ENCODE assay signal across 1 cellular context in genomic region chrX:41332988-41333743, GRCh38.
TF ChIP-seq lines count a peak whose summit lies in the region.

No MANE protein-coding gene starts in this region.

TF ChIP-seq in HepG2, 621 proteins besides CTCF, POLR2A, EP300 and RAD21 (continued from another document and continues in another):
- TF ChIP-seq TEF (CRISPR knock-in tag; IDR thresholded peaks at IDR 0.05) (no peak), MAFF (IDR thresholded peaks at IDR 0.05; ENCODE audit: low read depth, low read length) (no peak), RELA (CRISPR knock-in tag; IDR thresholded peaks at IDR 0.05) (no peak), USF2 (IDR thresholded peaks at IDR 0.05; ENCODE audit: low read depth, low read length) (peak; percentile 70), USF2 (CRISPR knock-in tag; IDR thresholded peaks at IDR 0.05; ENCODE audit: borderline replicate concordance) (peak; percentile 88; the same call in 1 of the 2 replicates), PHF8 (CRISPR knock-in tag; IDR thresholded peaks at IDR 0.05) (peak; percentile 83), LCORL (IDR thresholded peaks at IDR 0.05) (peak; percentile 61; the same call in 1 of the 2 replicates), LCORL (CRISPR knock-in tag; IDR thresholded peaks at IDR 0.05) (no peak), ZNF253 (CRISPR knock-in tag; IDR thresholded peaks at IDR 0.05; ENCODE audit: borderline replicate concordance) (no peak), ZBTB8A (CRISPR knock-in tag; IDR thresholded peaks at IDR 0.05; ENCODE audit: borderline replicate concordance, low read depth) (no peak), CENPT (CRISPR knock-in tag; IDR thresholded peaks at IDR 0.05; ENCODE audit: low read depth) (no peak), ZFP41 (CRISPR knock-in tag; IDR thresholded peaks at IDR 0.05; ENCODE audit: borderline replicate concordance) (no peak), HNRNPH1 (optimal IDR thresholded peaks at IDR 0.05; ENCODE audit: low read depth, low read length) (no peak), U2AF2 (IDR thresholded peaks at IDR 0.05; ENCODE audit: low read depth, low read length) (no peak), PAX8 (CRISPR knock-in tag; IDR thresholded peaks at IDR 0.05; ENCODE audit: borderline replicate concordance) (no peak), RFX5 (IDR thresholded peaks at IDR 0.05; ENCODE audit: low read depth, low read length) (peak; percentile 88), DR1 (CRISPR knock-in tag; IDR thresholded peaks at IDR 0.05) (no peak), NR2F6 (IDR thresholded peaks at IDR 0.05) (no peak), NR2F6 (CRISPR knock-in tag; IDR thresholded peaks at IDR 0.05) (no peak), ZNF138 (CRISPR knock-in tag; IDR thresholded peaks at IDR 0.05; ENCODE audit: low read depth) (no peak), ZNF407 (CRISPR knock-in tag; IDR thresholded peaks at IDR 0.05; ENCODE audit: not compliant biosample characterization) (no peak), ZNF234 (CRISPR knock-in tag; conservative IDR thresholded peaks at IDR 0.05) (no peak), SMARCE1 (IDR thresholded peaks at IDR 0.05; ENCODE audit: borderline replicate concordance) (no peak), MYC (CRISPR knock-in tag; IDR thresholded peaks at IDR 0.05; ENCODE audit: borderline replicate concordance) (peak; percentile 79), TEAD2 (CRISPR knock-in tag; IDR thresholded peaks at IDR 0.05) (no peak), ZFY (CRISPR knock-in tag; IDR thresholded peaks at IDR 0.05) (peak; percentile 26), TEAD3 (CRISPR knock-in tag; optimal IDR thresholded peaks at IDR 0.05; ENCODE audit: borderline replicate concordance) (no peak), MTF1 (CRISPR knock-in tag; IDR thresholded peaks at IDR 0.05) (no peak), ATF2 (CRISPR knock-in tag; IDR thresholded peaks at IDR 0.05) (no peak; the same call in 1 of the 2 replicates), ZZZ3 (CRISPR knock-in tag; IDR thresholded peaks at IDR 0.05; ENCODE audit: borderline replicate concordance) (no peak), DMAP1 (CRISPR knock-in tag; IDR thresholded peaks at IDR 0.05) (no peak; the same call in 1 of the 2 replicates), KLF11 (CRISPR knock-in tag; IDR thresholded peaks at IDR 0.05) (no peak), RAD51 (IDR thresholded peaks at IDR 0.05; ENCODE audit: borderline replicate concordance) (peak; percentile 91), DNMT1 (CRISPR knock-in tag; IDR thresholded peaks at IDR 0.05) (no peak), IKZF4 (CRISPR knock-in tag; IDR thresholded peaks at IDR 0.05; ENCODE audit: borderline replicate concordance, low read depth, not compliant biosample characterization) (peak; percentile 4), HNRNPK (IDR thresholded peaks at IDR 0.05; ENCODE audit: low read depth, low read length, poor library complexity, severe bottlenecking) (peak; percentile 95), ETV5 (CRISPR knock-in tag; IDR thresholded peaks at IDR 0.05; ENCODE audit: borderline replicate concordance) (no peak; the same call in 1 of the 2 replicates)
- TF ChIP-seq, protein P1, sequence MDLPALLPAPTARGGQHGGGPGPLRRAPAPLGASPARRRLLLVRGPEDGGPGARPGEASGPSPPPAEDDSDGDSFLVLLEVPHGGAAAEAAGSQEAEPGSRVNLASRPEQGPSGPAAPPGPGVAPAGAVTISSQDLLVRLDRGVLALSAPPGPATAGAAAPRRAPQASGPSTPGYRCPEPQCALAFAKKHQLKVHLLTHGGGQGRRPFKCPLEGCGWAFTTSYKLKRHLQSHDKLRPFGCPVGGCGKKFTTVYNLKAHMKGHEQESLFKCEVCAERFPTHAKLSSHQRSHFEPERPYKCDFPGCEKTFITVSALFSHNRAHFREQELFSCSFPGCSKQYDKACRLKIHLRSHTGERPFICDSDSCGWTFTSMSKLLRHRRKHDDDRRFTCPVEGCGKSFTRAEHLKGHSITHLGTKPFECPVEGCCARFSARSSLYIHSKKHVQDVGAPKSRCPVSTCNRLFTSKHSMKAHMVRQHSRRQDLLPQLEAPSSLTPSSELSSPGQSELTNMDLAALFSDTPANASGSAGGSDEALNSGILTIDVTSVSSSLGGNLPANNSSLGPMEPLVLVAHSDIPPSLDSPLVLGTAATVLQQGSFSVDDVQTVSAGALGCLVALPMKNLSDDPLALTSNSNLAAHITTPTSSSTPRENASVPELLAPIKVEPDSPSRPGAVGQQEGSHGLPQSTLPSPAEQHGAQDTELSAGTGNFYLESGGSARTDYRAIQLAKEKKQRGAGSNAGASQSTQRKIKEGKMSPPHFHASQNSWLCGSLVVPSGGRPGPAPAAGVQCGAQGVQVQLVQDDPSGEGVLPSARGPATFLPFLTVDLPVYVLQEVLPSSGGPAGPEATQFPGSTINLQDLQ (CRISPR knock-in tag; IDR thresholded peaks at IDR 0.05): no peak
- TF ChIP-seq, protein P2, sequence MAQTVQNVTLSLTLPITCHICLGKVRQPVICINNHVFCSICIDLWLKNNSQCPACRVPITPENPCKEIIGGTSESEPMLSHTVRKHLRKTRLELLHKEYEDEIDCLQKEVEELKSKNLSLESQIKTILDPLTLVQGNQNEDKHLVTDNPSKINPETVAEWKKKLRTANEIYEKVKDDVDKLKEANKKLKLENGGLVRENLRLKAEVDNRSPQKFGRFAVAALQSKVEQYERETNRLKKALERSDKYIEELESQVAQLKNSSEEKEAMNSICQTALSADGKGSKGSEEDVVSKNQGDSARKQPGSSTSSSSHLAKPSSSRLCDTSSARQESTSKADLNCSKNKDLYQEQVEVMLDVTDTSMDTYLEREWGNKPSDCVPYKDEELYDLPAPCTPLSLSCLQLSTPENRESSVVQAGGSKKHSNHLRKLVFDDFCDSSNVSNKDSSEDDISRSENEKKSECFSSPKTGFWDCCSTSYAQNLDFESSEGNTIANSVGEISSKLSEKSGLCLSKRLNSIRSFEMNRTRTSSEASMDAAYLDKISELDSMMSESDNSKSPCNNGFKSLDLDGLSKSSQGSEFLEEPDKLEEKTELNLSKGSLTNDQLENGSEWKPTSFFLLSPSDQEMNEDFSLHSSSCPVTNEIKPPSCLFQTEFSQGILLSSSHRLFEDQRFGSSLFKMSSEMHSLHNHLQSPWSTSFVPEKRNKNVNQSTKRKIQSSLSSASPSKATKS (CRISPR knock-in tag; IDR thresholded peaks at IDR 0.05): no peak
- TF ChIP-seq, protein P3, sequence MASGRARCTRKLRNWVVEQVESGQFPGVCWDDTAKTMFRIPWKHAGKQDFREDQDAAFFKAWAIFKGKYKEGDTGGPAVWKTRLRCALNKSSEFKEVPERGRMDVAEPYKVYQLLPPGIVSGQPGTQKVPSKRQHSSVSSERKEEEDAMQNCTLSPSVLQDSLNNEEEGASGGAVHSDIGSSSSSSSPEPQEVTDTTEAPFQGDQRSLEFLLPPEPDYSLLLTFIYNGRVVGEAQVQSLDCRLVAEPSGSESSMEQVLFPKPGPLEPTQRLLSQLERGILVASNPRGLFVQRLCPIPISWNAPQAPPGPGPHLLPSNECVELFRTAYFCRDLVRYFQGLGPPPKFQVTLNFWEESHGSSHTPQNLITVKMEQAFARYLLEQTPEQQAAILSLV (CRISPR knock-in tag; IDR thresholded peaks at IDR 0.05; ENCODE audit: borderline replicate concordance): 0 out of 2 replicates have a peak, but pooled peaks have one; percentile 31
- TF ChIP-seq, protein P4, sequence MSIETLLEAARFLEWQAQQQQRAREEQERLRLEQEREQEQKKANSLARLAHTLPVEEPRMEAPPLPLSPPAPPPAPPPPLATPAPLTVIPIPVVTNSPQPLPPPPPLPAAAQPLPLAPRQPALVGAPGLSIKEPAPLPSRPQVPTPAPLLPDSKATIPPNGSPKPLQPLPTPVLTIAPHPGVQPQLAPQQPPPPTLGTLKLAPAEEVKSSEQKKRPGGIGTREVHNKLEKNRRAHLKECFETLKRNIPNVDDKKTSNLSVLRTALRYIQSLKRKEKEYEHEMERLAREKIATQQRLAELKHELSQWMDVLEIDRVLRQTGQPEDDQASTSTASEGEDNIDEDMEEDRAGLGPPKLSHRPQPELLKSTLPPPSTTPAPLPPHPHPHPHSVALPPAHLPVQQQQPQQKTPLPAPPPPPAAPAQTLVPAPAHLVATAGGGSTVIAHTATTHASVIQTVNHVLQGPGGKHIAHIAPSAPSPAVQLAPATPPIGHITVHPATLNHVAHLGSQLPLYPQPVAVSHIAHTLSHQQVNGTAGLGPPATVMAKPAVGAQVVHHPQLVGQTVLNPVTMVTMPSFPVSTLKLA (IDR thresholded peaks at IDR 0.05): peak; percentile 46
- TF ChIP-seq, protein P5, sequence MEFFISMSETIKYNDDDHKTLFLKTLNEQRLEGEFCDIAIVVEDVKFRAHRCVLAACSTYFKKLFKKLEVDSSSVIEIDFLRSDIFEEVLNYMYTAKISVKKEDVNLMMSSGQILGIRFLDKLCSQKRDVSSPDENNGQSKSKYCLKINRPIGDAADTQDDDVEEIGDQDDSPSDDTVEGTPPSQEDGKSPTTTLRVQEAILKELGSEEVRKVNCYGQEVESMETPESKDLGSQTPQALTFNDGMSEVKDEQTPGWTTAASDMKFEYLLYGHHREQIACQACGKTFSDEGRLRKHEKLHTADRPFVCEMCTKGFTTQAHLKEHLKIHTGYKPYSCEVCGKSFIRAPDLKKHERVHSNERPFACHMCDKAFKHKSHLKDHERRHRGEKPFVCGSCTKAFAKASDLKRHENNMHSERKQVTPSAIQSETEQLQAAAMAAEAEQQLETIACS (CRISPR knock-in tag; IDR thresholded peaks at IDR 0.05): peak; percentile 88
